Comparison of ENCODE assay signal across 14 cellular contexts in genomic region chr3:57659004-57659672, GRCh38. TPM values are rescaled to one million over a fixed set of nuclear protein-coding genes. Genes with fewer than 3 reads are reported as not detected.
DNase-seq lines count a peak whose midpoint lies in the region; ATAC-seq and TF ChIP-seq lines count a peak whose summit lies in the region.
"Had no signal": no experiment of that assay in that cellular context is flagged by ENCODE, and none has a peak within 500 bp of the region (broad histone marks: within the 10 kb centered on the region; RNA-seq: fewer than 3 reads in every experiment).

No MANE protein-coding gene starts in this region.

- peaks cover 0 to 100% (median 45%) of the 10 kb centered on the region in 6 donors for H3K36me3 ChIP-seq in spleen
- peaks cover 0 to 69% (median 0%) of the 10 kb centered on the region in 3 donors for H3K36me3 ChIP-seq in Peyer's patch

- H3K4me1 ChIP-seq in spleen (no peaks in the 10 kb centered on the region), Peyer's patch (no peaks in the 10 kb centered on the region)

- H3K27ac ChIP-seq in spleen (peak overlapping the region in 5 of 8 donors; percentile 12 to 38 (median 28)), Peyer's patch (no peak overlapping the region)
- H3K27ac ChIP-seq: A549, brain microvascular endothelial cell had no signal

- H3K4me1 Mint-ChIP-seq in activated T-cell treated with anti-CD3 and anti-CD28 coated beads, Interleukin-2, amount 50 U/mL, for 72 hours (ENCODE audit: low read depth), result no peaks in the 10 kb centered on the region
- H3K4me1 Mint-ChIP-seq in activated naive CD8-positive, alpha-beta T cell treated with anti-CD3 and anti-CD28 coated beads for 36 hours, result peaks cover 5% of the 10 kb centered on the region

- H3K27ac Mint-ChIP-seq in activated T-cell treated with anti-CD3 and anti-CD28 coated beads, Interleukin-2, amount 50 U/mL, for 72 hours, result peak overlapping the region; percentile 47
- H3K27ac Mint-ChIP-seq in activated naive CD8-positive, alpha-beta T cell treated with anti-CD3 and anti-CD28 coated beads for 36 hours, result peak overlapping the region; percentile 17
- H3K27ac Mint-ChIP-seq: activated CD4-positive, alpha-beta T cell treated with anti-CD3 and anti-CD28 coated beads for 36 hours had no signal

- H3K9me3 Mint-ChIP-seq in activated T-cell treated with anti-CD3 and anti-CD28 coated beads, Interleukin-2, amount 50 U/mL, for 72 hours, result no peaks in the 10 kb centered on the region
- no peaks in the 10 kb centered on the region for H3K9me3 Mint-ChIP-seq in activated naive CD8-positive, alpha-beta T cell treated with anti-CD3 and anti-CD28 coated beads for 36 hours

- TF ChIP-seq POLR2A in spleen (IDR thresholded peaks at IDR 0.05) (no peak), Peyer's patch (IDR thresholded peaks at IDR 0.05) (no peak)

- no peak overlapping the region for H3K4me3 ChIP-seq in fibroblast of pulmonary artery (replicated peaks; ENCODE audit: low read depth, low read length)
- H3K4me3 ChIP-seq in spleen, result no peak overlapping the region
- no peak overlapping the region for H3K4me3 ChIP-seq in Peyer's patch
- H3K4me3 ChIP-seq: A549 had no signal

- H3K27me3 Mint-ChIP-seq in activated T-cell treated with anti-CD3 and anti-CD28 coated beads, Interleukin-2, amount 50 U/mL, for 72 hours (ENCODE audit: low read depth), result no peaks in the 10 kb centered on the region
- H3K27me3 Mint-ChIP-seq in activated naive CD8-positive, alpha-beta T cell treated with anti-CD3 and anti-CD28 coated beads for 36 hours, result no peaks in the 10 kb centered on the region
- H3K27me3 Mint-ChIP-seq: activated CD4-positive, alpha-beta T cell treated with anti-CD3 and anti-CD28 coated beads for 36 hours had no signal

- H3K4me3 Mint-ChIP-seq in activated T-cell treated with anti-CD3 and anti-CD28 coated beads, Interleukin-2, amount 50 U/mL, for 72 hours, result no peak overlapping the region
- H3K4me3 Mint-ChIP-seq in activated naive CD8-positive, alpha-beta T cell treated with anti-CD3 and anti-CD28 coated beads for 36 hours, result no peak overlapping the region
- H3K4me3 Mint-ChIP-seq: activated CD4-positive, alpha-beta T cell treated with anti-CD3 and anti-CD28 coated beads for 36 hours had no signal

- intact Hi-C loops in spleen (cut with DNase I; ENCODE audit: low total_unique reads), result no loop called here

- no peak for ATAC-seq in activated T-cell treated with anti-CD3 and anti-CD28 coated beads, Interleukin-2, amount 50 U/mL, for 72 hours (replicated peaks in 1 of 2)
- ATAC-seq: A549; activated CD4-positive, alpha-beta T cell treated with anti-CD3 and anti-CD28 coated beads for 36 hours had no signal

- DNase-seq in activated T-cell treated with anti-CD3 and anti-CD28 coated beads, Interleukin-2, amount 50 U/mL, for 72 hours, result no peak
- DNase-seq in activated T-cell treated with anti-CD3 and anti-CD28 coated beads for 4 hours (no peak), fibroblast of pulmonary artery (ENCODE audit: low read depth) (peak; percentile 35), spleen (no peak), Peyer's patch (no peak), NCI-H1105 treated with DMSO at 0.1 percent for 48 hours (lab: John Stamatoyannopoulos, UW) (no peak), SHP77 treated with DMSO at 0.1 percent for 48 hours (lab: John Stamatoyannopoulos, UW) (no peak)
- DNase-seq in activated naive CD8-positive, alpha-beta T cell treated with anti-CD3 and anti-CD28 coated beads for 36 hours, result no peak
- DNase-seq: activated CD4-positive, alpha-beta T cell treated with anti-CD3 and anti-CD28 coated beads for 36 hours; brain microvascular endothelial cell; NCI-H1930; NCI-H526 treated with DMSO at 0.1 percent for 48 hours; stimulated activated CD4-positive, alpha-beta T cell treated with anti-CD3 and anti-CD28 coated beads, Interleukin-2, amount 100 ng/mL, for 24 hours had no signal

- H3K9me3 ChIP-seq in spleen, result no peaks in the 10 kb centered on the region
- no peaks in the 10 kb centered on the region for H3K9me3 ChIP-seq in Peyer's patch
- H3K9me3 ChIP-seq: A549 had no signal

- 67 to 84% (median 74%) methylated on average over 1 of the region's 1 CpG for WGBS in spleen, 5 donors

- H3K36me3 Mint-ChIP-seq in activated T-cell treated with anti-CD3 and anti-CD28 coated beads, Interleukin-2, amount 50 U/mL, for 72 hours (ENCODE audit: insufficient read depth in 2 of 2), result peaks cover 0 to 5% of the 10 kb centered on the region in 2 donors
- peaks cover 4% of the 10 kb centered on the region for H3K36me3 Mint-ChIP-seq in activated naive CD8-positive, alpha-beta T cell treated with anti-CD3 and anti-CD28 coated beads for 36 hours

- TF ChIP-seq CTCF in fibroblast of pulmonary artery (IDR thresholded peaks at IDR 0.05; ENCODE audit: low read length, missing control alignments), result no peak
- TF ChIP-seq CTCF in spleen (IDR thresholded peaks at IDR 0.05 in 8 of 11, conservative IDR thresholded peaks at IDR 0.05 in 3 of 11), result no peak
- no peak for TF ChIP-seq CTCF in Peyer's patch (IDR thresholded peaks at IDR 0.05)

- H3K27me3 ChIP-seq in spleen (replicated peaks in 1 of 7) (no peaks in the 10 kb centered on the region), Peyer's patch (no peaks in the 10 kb centered on the region)
- H3K27me3 ChIP-seq: brain microvascular endothelial cell had no signal

RNA-seq across cellular contexts. Expression of gene DENND6A, which starts 33.7 kb away (rescaled TPM):
- 10 to 100 TPM; 19.1 to 22.5 TPM for total RNA-seq in activated T-cell treated with anti-CD3 and anti-CD28 coated beads, Interleukin-2, amount 50 U/mL, for 72 hours
- total RNA-seq in activated naive CD8-positive, alpha-beta T cell treated with anti-CD3 and anti-CD28 coated beads for 36 hours, result 10 to 100 TPM in 1 of 2 experiments, 1 to 10 TPM in 1; 9.9 to 11.5 TPM
- 10 to 100 TPM; 28.2 to 92.1 (median 39.8) TPM for total RNA-seq in spleen
- polyA plus RNA-seq in spleen, result 10 to 100 TPM in 1 of 3 donors, 1 to 10 TPM in 2; 8.9 to 11.9 (median 9.6) TPM
- 10 to 100 TPM; 15.2 to 36.3 (median 24.5) TPM for total RNA-seq in Peyer's patch

Comparison
In these comparisons a context has a peak if more than half of its experiments do, and no peak if none do; other contexts are left out.
1. H3K27ac ChIP-seq: peak in spleen (5 of 8); none in Peyer's patch (0 of 4).